ENCODE assay signal across 13 cellular contexts in genomic region chr6:44044154-44044539, GRCh38.
DNase-seq lines count a peak whose midpoint lies in the region; ATAC-seq, FAIRE-seq and TF ChIP-seq lines count a peak whose summit lies in the region.
"Had no signal": no experiment of that assay in that cellular context is flagged by ENCODE, and none has a peak within 500 bp of the region (broad histone marks: within the 10 kb centered on the region; RNA-seq: fewer than 3 reads in every experiment).

No MANE protein-coding gene starts in this region.

- H3K36me3 ChIP-seq in cardiac muscle cell (no peaks in the 10 kb centered on the region), rectal smooth muscle tissue (ENCODE audit: control insufficient read depth, insufficient read depth, low read length) (no peaks in the 10 kb centered on the region)

- TF ChIP-seq CTCF in cardiac muscle cell (IDR thresholded peaks at IDR 0.05; ENCODE audit: low read depth, low read length): no peak

- no peak overlapping the region for H3K4me3 Mint-ChIP-seq in activated T-helper 17 cell treated with anti-CD3 and anti-CD28 coated beads, Interleukin-2, amount 50 U/mL, for 72 hours
- H3K4me3 Mint-ChIP-seq: B cell; naive thymus-derived CD8-positive, alpha-beta T cell had no signal

- H3K27ac Mint-ChIP-seq in activated T-helper 17 cell treated with anti-CD3 and anti-CD28 coated beads, Interleukin-2, amount 50 U/mL, for 72 hours: no peak overlapping the region
- H3K27ac Mint-ChIP-seq: B cell; naive thymus-derived CD8-positive, alpha-beta T cell had no signal

- H3K9me3 ChIP-seq in cardiac muscle cell (ENCODE audit: low read depth): no peaks in the 10 kb centered on the region
- H3K9me3 ChIP-seq: body of pancreas had no signal

- peaks cover 6% of the 10 kb centered on the region for H3K27me3 Mint-ChIP-seq in activated T-helper 17 cell treated with anti-CD3 and anti-CD28 coated beads, Interleukin-2, amount 50 U/mL, for 72 hours

- no peaks in the 10 kb centered on the region for H3K9me3 Mint-ChIP-seq in activated T-helper 17 cell treated with anti-CD3 and anti-CD28 coated beads, Interleukin-2, amount 50 U/mL, for 72 hours
- H3K9me3 Mint-ChIP-seq: naive thymus-derived CD8-positive, alpha-beta T cell had no signal

- no peak overlapping the region for H3K9ac ChIP-seq in rectal smooth muscle tissue (ENCODE audit: low read length)

- H3K4me3 ChIP-seq in cardiac muscle cell: no peak overlapping the region
- no peak overlapping the region for H3K4me3 ChIP-seq in rectal smooth muscle tissue (ENCODE audit: low read length)
- H3K4me3 ChIP-seq: body of pancreas had no signal

- H3K27me3 ChIP-seq in cardiac muscle cell (no peaks in the 10 kb centered on the region), rectal smooth muscle tissue (ENCODE audit: control insufficient read depth, insufficient read depth, low read length) (no peaks in the 10 kb centered on the region)
- H3K27me3 ChIP-seq: body of pancreas had no signal

- H3K4me1 ChIP-seq in cardiac muscle cell (ENCODE audit: low read depth) (peaks cover 25% of the 10 kb centered on the region), rectal smooth muscle tissue (ENCODE audit: control insufficient read depth, insufficient read depth, low read length) (peaks cover 39% of the 10 kb centered on the region)

- peak; percentile 43 for DNase-seq in ELR (ENCODE audit: low read depth)
- no peak for DNase-seq in cardiac muscle cell (ENCODE audit: low read depth in 1 of 2, low spot score in 1 of 2)
- DNase-seq in RCC 7860 (ENCODE audit: low spot score): no peak
- DNase-seq: body of pancreas, NCI-H446, SIG-M5 had no signal

- no peak for FAIRE-seq in RCC 7860 (lab: Jason Lieb, UNC)

- no peaks in the 10 kb centered on the region for H3K36me3 Mint-ChIP-seq in activated T-helper 17 cell treated with anti-CD3 and anti-CD28 coated beads, Interleukin-2, amount 50 U/mL, for 72 hours (ENCODE audit: low read depth)
- H3K36me3 Mint-ChIP-seq: naive thymus-derived CD8-positive, alpha-beta T cell had no signal

- ATAC-seq in activated T-helper 17 cell treated with anti-CD3 and anti-CD28 coated beads, Interleukin-2, amount 50 U/mL, for 72 hours (replicated peaks): peak; percentile 6
- ATAC-seq in HG03469 (IDR thresholded peaks at IDR 0.05; ENCODE audit: unreplicated experiment): no peak
- ATAC-seq in GM21619 (IDR thresholded peaks at IDR 0.05; ENCODE audit: unreplicated experiment): no peak
- no peak for ATAC-seq in HG03565 (IDR thresholded peaks at IDR 0.05; ENCODE audit: unreplicated experiment)
- ATAC-seq: body of pancreas; naive thymus-derived CD8-positive, alpha-beta T cell had no signal

- peaks cover 3% of the 10 kb centered on the region for H3K4me1 Mint-ChIP-seq in activated T-helper 17 cell treated with anti-CD3 and anti-CD28 coated beads, Interleukin-2, amount 50 U/mL, for 72 hours
- H3K4me1 Mint-ChIP-seq: B cell; naive thymus-derived CD8-positive, alpha-beta T cell had no signal

- H3K27ac ChIP-seq in cardiac muscle cell (peak overlapping the region; percentile 70), rectal smooth muscle tissue (ENCODE audit: low read depth, low read length) (peak overlapping the region; percentile 57)
- H3K27ac ChIP-seq: body of pancreas had no signal
